In genomic region chr3:10508619-10509260, GRCh38 we compare ENCODE assay signal across 15 cellular contexts. TPM values are rescaled to one million over a fixed set of nuclear protein-coding genes. Genes with fewer than 3 reads are reported as not detected.
DNase-seq lines count a peak whose midpoint lies in the region; ATAC-seq, FAIRE-seq and TF ChIP-seq lines count a peak whose summit lies in the region.
"Had no signal": no experiment of that assay in that cellular context is flagged by ENCODE, and none has a peak within 500 bp of the region (broad histone marks: within the 10 kb centered on the region; RNA-seq: fewer than 3 reads in every experiment).

No MANE protein-coding gene starts in this region.

- no peak overlapping the region for H2AFZ ChIP-seq in HepG2 (ENCODE audit: low read length)

- no peaks in the 10 kb centered on the region for H4K20me1 ChIP-seq in HepG2 (ENCODE audit: insufficient read depth, low read length)

- no peak overlapping the region for H3K4me3 Mint-ChIP-seq in WTC11
- H3K4me3 Mint-ChIP-seq: CD14-positive monocyte; CD8-positive, alpha-beta T cell had no signal

- peaks cover 7% of the 10 kb centered on the region for H3K27me3 Mint-ChIP-seq in WTC11 (ENCODE audit: low read depth)

- TF ChIP-seq POLR2A in HepG2 (IDR thresholded peaks at IDR 0.05; ENCODE audit: insufficient read depth in 1 of 2, low read depth in 2 of 2, low read length in 2 of 2) = no peak

- H3K9me3 ChIP-seq in HepG2 (ENCODE audit: low read length) = no peaks in the 10 kb centered on the region

- no peak overlapping the region for H3K27ac Mint-ChIP-seq in WTC11
- H3K27ac Mint-ChIP-seq: CD14-positive monocyte; CD8-positive, alpha-beta T cell had no signal

- peak overlapping the region; percentile 75 for H3K27ac ChIP-seq in HepG2 (ENCODE audit: extremely low read length, insufficient read depth, low read length)
- H3K27ac ChIP-seq: HL-60 had no signal

- intact Hi-C loops in HepG2 (cut with micrococcal nuclease; ENCODE audit: unreplicated experiment) = no loop called here

- CTCF ChIA-PET in WTC11 (lab: Charles Lee) = interaction anchor here (1.5 kb wide), 1 partner anchor 35 kb away, joined by 3 read pairs; no protein-coding TSS in a partner anchor
- CTCF ChIA-PET in HepG2 (lab: Yijun Ruan, JAX; ENCODE audit: low intra/inter-chr PET ratio, low total read pairs) = no interaction called here

- POLR2A ChIA-PET in WTC11 (lab: Charles Lee) (no interaction called here), HepG2 (lab: Yijun Ruan, JAX) (no interaction called here)

- TF ChIP-seq EP300 in HepG2 (IDR thresholded peaks at IDR 0.05; ENCODE audit: low read depth in 2 of 2, low read length in 2 of 2) (peak; percentile 91 to 98), HepG2 (CRISPR knock-in tag; IDR thresholded peaks at IDR 0.05; ENCODE audit: borderline replicate concordance) (peak; percentile 94)

- 3% methylated on average over 4 of the region's 6 CpGs for WGBS in HepG2 (ENCODE audit: low lambda C conversion rate)

- H3K9me3 Mint-ChIP-seq in WTC11 = no peaks in the 10 kb centered on the region
- H3K9me3 Mint-ChIP-seq: CD8-positive, alpha-beta T cell had no signal

- H3K27me3 ChIP-seq in HepG2 (ENCODE audit: control insufficient read depth in 1 of 2, insufficient read depth in 2 of 2, low read length in 2 of 2) = peaks cover 0 to 10% of the 10 kb centered on the region in 2 experiments; a peak in 3 of 5 replicates

- no TSS peak for BruUV-seq in HepG2 (replicated peaks; lab: Mats Ljungman, UMichigan)

- H3K4me1 ChIP-seq in HepG2 (ENCODE audit: insufficient read depth, low read length) = peaks cover 95% of the 10 kb centered on the region

- no peaks in the 10 kb centered on the region for H3K36me3 Mint-ChIP-seq in WTC11
- H3K36me3 Mint-ChIP-seq: CD14-positive monocyte; CD8-positive, alpha-beta T cell had no signal

- no peak for TF ChIP-seq CTCF in WTC11 (IDR thresholded peaks at IDR 0.05)
- no peak; the same call in 1 of the 2 replicates for TF ChIP-seq CTCF in HepG2 (CRISPR knock-in tag; IDR thresholded peaks at IDR 0.05)

- peak overlapping the region; percentile 11 for H3K9ac ChIP-seq in HepG2 (ENCODE audit: insufficient read depth, low read depth, low read length)

- FAIRE-seq in HepG2 (lab: Jason Lieb, UNC) = peak; percentile 99
- FAIRE-seq: H54 had no signal

- H3K4me3 ChIP-seq in HepG2 (replicated peaks in 1 of 3; ENCODE audit: insufficient read depth in 1 of 3, low read depth in 2 of 3, low read length in 3 of 3) = peak overlapping the region in 1 of 3 experiments; percentile 53; a peak in 2 of 6 replicates

- ATAC-seq in WTC11 = no peak
- ATAC-seq in HepG2 = peak; percentile 72
- ATAC-seq: CD8-positive, alpha-beta T cell; HCT116 had no signal

- TF ChIP-seq RAD21 in HepG2 (CRISPR knock-in tag; IDR thresholded peaks at IDR 0.05) = peak; percentile 29; the same call in 1 of the 2 replicates

- in situ Hi-C loops in HepG2 (cut with HindIII; ENCODE audit: extremely low pct_ligation_motif_present, low pct_unique_long_range_greater_than_20kb) = no loop called here

- peaks cover 22% of the 10 kb centered on the region for H3K4me1 Mint-ChIP-seq in WTC11

- no peaks in the 10 kb centered on the region for H3K79me2 ChIP-seq in HepG2 (ENCODE audit: insufficient read depth, low read length)

- H3K4me2 ChIP-seq in HepG2 (ENCODE audit: low read depth, low read length) = peak overlapping the region; percentile 70

- no peaks in the 10 kb centered on the region for H3K36me3 ChIP-seq in HepG2 (replicated peaks in 1 of 2; ENCODE audit: control insufficient read depth in 1 of 2, insufficient read depth in 2 of 2, low read length in 2 of 2)

- DNase-seq in HuH-7 (ENCODE audit: low spot score) = peak; percentile 99
- no peak for DNase-seq in WTC11 (ENCODE audit: low spot score)
- peak; percentile 93 for DNase-seq in HepG2 (ENCODE audit: low spot score)
- no peak for DNase-seq in DMS 273 treated with DMSO at 0.1 percent for 48 hours (lab: John Stamatoyannopoulos, UW)
- DNase-seq in HT-29 (ENCODE audit: low spot score) = no peak
- DNase-seq in epidermal melanocyte (ENCODE audit: insufficient read length, low spot score) = no peak
- DNase-seq: CD8-positive, alpha-beta T cell; COR-L47; DMS53; GF-D8 had no signal

TF ChIP-seq in WTC11, 78 proteins besides CTCF, POLR2A, EP300 and RAD21:
- no peak for TF ChIP-seq ATF1 (CRISPR knock-in tag; IDR thresholded peaks at IDR 0.05)
- TF ChIP-seq GABPB1 (CRISPR knock-in tag; IDR thresholded peaks at IDR 0.05) = peak; percentile 91
- no peak for TF ChIP-seq HMGA2 (CRISPR knock-in tag; IDR thresholded peaks at IDR 0.05)
- no peak for TF ChIP-seq TEAD1 (CRISPR knock-in tag; IDR thresholded peaks at IDR 0.05)

TF ChIP-seq in HepG2, 621 proteins besides CTCF, POLR2A, EP300 and RAD21 (continues in another document):
- TF ChIP-seq CBX5 (CRISPR knock-in tag; IDR thresholded peaks at IDR 0.05; ENCODE audit: borderline replicate concordance) = peak; percentile 94
- no peak for TF ChIP-seq SETDB1 (CRISPR knock-in tag; IDR thresholded peaks at IDR 0.05; ENCODE audit: borderline replicate concordance)
- peak; percentile 91; the same call in 1 of the 2 replicates for TF ChIP-seq THRA (CRISPR knock-in tag; IDR thresholded peaks at IDR 0.05; ENCODE audit: borderline replicate concordance)
- TF ChIP-seq GPBP1L1 (CRISPR knock-in tag; IDR thresholded peaks at IDR 0.05) = no peak
- TF ChIP-seq JUND (CRISPR knock-in tag; IDR thresholded peaks at IDR 0.05) = peak; percentile 73; the same call in 1 of the 2 replicates
- TF ChIP-seq ZBTB7A (CRISPR knock-in tag; IDR thresholded peaks at IDR 0.05) = peak; percentile 98
- TF ChIP-seq ZFP82 (CRISPR knock-in tag; IDR thresholded peaks at IDR 0.05; ENCODE audit: borderline replicate concordance) = no peak
- TF ChIP-seq TRIM22 (IDR thresholded peaks at IDR 0.05) = no peak
- TF ChIP-seq ZNF749 (CRISPR knock-in tag; IDR thresholded peaks at IDR 0.05; ENCODE audit: borderline replicate concordance) = peak; percentile 87; the same call in 1 of the 2 replicates
- peak; percentile 34 for TF ChIP-seq STAG1 (CRISPR knock-in tag; IDR thresholded peaks at IDR 0.05)

RNA-seq across cellular contexts. Expression of gene ATP2B2, which starts 3.4 kb away (rescaled TPM):
- total RNA-seq in WTC11 (2021) (0.48 to 0.62 TPM (median 0.57 TPM) in 3 replicates), HepG2 (2016; rRNA removed; fragmentation: Illumina TruSeq; extraction: Trizol) (1.1 and 1.5 TPM in 2 replicates)
- 0.30 and 0.35 TPM in 2 replicates for total RNA-seq in HepG2 (2016; cell fraction: cytosol; rRNA removed; fragmentation: Illumina TruSeq; extraction: Trizol; ENCODE audit: low read depth)
- 0.62 and 1.7 TPM in 2 replicates for total RNA-seq in HepG2 (2016; cell fraction: insoluble cytoplasmic fraction; rRNA removed; fragmentation: Illumina TruSeq; extraction: Trizol)
- 1.3 and 1.6 TPM in 2 replicates for total RNA-seq in HepG2 (2016; cell fraction: membrane; rRNA removed; fragmentation: Illumina TruSeq; extraction: Trizol)
- total RNA-seq in HepG2 (2016; cell fraction: nucleus; rRNA removed; fragmentation: Illumina TruSeq; extraction: Trizol) = 2.9 and 3.0 TPM in 2 replicates
- polyA plus RNA-seq in HepG2 (2011; rRNA removed) = 2.3 and 4.0 TPM in 2 replicates
- polyA plus RNA-seq in HepG2 (2011; cell fraction: cytosol; rRNA removed) = 1.5 and 2.5 TPM in 2 replicates
- polyA plus RNA-seq in HepG2 (2011; cell fraction: nucleus; rRNA removed) = 8.9 and 11.7 TPM in 2 replicates
- 5.0 and 8.8 TPM in 2 replicates for polyA plus RNA-seq in HepG2 (2012)
- 0.29 and 0.54 TPM in 2 replicates for polyA plus RNA-seq in HepG2 (2016; cell fraction: cytosol; fragmentation: Illumina TruSeq; extraction: Trizol; ENCODE audit: low read depth)
- 0.86 and 1.1 TPM in 2 replicates for polyA plus RNA-seq in HepG2 (2016; cell fraction: insoluble cytoplasmic fraction; fragmentation: Illumina TruSeq; extraction: Trizol; ENCODE audit: low read depth)
- 0.66 and 0.84 TPM in 2 replicates for polyA plus RNA-seq in HepG2 (2016; cell fraction: membrane; fragmentation: Illumina TruSeq; extraction: Trizol; ENCODE audit: low read depth)
- polyA plus RNA-seq in HepG2 (2016; cell fraction: nucleus; fragmentation: Illumina TruSeq; extraction: Trizol; ENCODE audit: insufficient read depth, low read depth) = 2.6 and 4.2 TPM in 2 replicates
- polyA minus RNA-seq in HepG2 (2011; rRNA and poly(A)+ RNA removed; ENCODE audit: low replicate concordance) = 5.2 TPM in 1 of 2 replicates, not detected in the other
- polyA minus RNA-seq in HepG2 (2011; cell fraction: cytosol; rRNA and poly(A)+ RNA removed) = 1.8 and 4.1 TPM in 2 replicates
- 9.0 and 11.7 TPM in 2 replicates for polyA minus RNA-seq in HepG2 (2011; cell fraction: nucleus; rRNA and poly(A)+ RNA removed)
- not detected in 2 replicates for total RNA-seq in HT-29 (2014; rRNA removed; shearing (Covaris generic))
- total RNA-seq: CD8-positive, alpha-beta T cell had no signal
- polyA plus RNA-seq: BJ, CD14-positive monocyte had no signal

Comparison
In these comparisons a context has a peak if more than half of its experiments do, and no peak if none do; other contexts are left out.
1. DNase-seq: peak in HuH-7 (single experiment) and HepG2 (single experiment); none in WTC11 (single experiment), DMS 273 treated with DMSO at 0.1 percent for 48 hours (single experiment), HT-29 (single experiment) and epidermal melanocyte (single experiment).